Comparison of ENCODE assay signal across 24 cellular contexts in the genomic region with DNA sequence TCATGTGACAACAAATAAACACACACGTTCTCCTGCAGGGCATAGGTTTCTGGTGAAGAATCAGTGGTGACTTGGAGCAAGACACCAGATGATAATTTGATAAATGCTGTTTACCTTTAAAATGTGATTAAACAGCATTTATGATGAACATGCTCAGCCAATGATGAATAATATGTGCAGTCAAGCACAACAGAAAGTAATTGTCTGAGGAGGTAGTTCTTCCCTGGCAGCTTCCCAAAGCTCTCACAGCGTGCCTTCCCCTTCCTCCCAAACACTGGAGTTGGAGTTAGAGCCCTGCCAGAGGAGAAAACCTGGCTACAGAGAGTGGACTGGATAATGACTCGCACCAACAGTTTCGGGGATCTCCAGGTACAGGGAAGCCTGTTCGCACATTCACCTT.
DNase-seq lines count a peak whose midpoint lies in the region; ATAC-seq and TF ChIP-seq lines count a peak whose summit lies in the region.
"Had no signal": no experiment of that assay in that cellular context is flagged by ENCODE, and none has a peak within 500 bp of the region (broad histone marks: within the 10 kb centered on the region; RNA-seq: fewer than 3 reads in every experiment).

No MANE protein-coding gene starts in this region.

- no peak for ATAC-seq in GM19395 (IDR thresholded peaks at IDR 0.05; ENCODE audit: unreplicated experiment)
- ATAC-seq: A549, GM23338, left lobe of liver, pancreas had no signal

- H3K4me3 ChIP-seq in choroid plexus epithelial cell (ENCODE audit: low read depth, low read length) (no peak overlapping the region), HAP-1 (no peak overlapping the region)
- H3K4me3 ChIP-seq: A549, dorsolateral prefrontal cortex, GM23338, pancreas, upper lobe of left lung had no signal

- no peak for TF ChIP-seq CTCF in choroid plexus epithelial cell (conservative IDR thresholded peaks at IDR 0.05; ENCODE audit: low read depth, low read length)

- DNase-seq in NCI-H510A treated with DMSO at 0.1 percent for 48 hours (lab: John Stamatoyannopoulos, UW) (peak; percentile 50), NCI-H510A (lab: John Stamatoyannopoulos, UW) (no peak), NCI-H2171 treated with DMSO at 0.1 percent for 48 hours (lab: John Stamatoyannopoulos, UW) (peak; percentile 75), choroid plexus epithelial cell (ENCODE audit: low read depth) (peak; percentile 24), smooth muscle cell of the brain vasculature (ENCODE audit: low read depth, low spot score) (peak; percentile 21), NOMO-1 treated with DMSO at 0.1 percent for 48 hours (lab: John Stamatoyannopoulos, UW; ENCODE audit: unreplicated experiment) (no peak), HAP-1 (ENCODE audit: low spot score in 2 of 2) (no peak)
- DNase-seq: activated CD4-positive, CD25-positive, alpha-beta regulatory T cell; activated CD8-positive, alpha-beta memory T cell treated with anti-CD3 and anti-CD28 coated beads for 24 hours; amygdala; CD4-positive, alpha-beta memory T cell; GDM1; NCI-H526; pancreas; RPMI8226; small intestine; stimulated activated naive CD4-positive, alpha-beta T cell; T-helper 1 cell; upper lobe of left lung had no signal

- H3K27me3 ChIP-seq in HAP-1 (ENCODE audit: low read depth), result no peaks in the 10 kb centered on the region
- H3K27me3 ChIP-seq: dorsolateral prefrontal cortex, pancreas, upper lobe of left lung had no signal

- H3K4me1 ChIP-seq in HAP-1, result no peaks in the 10 kb centered on the region
- H3K4me1 ChIP-seq: A549, upper lobe of left lung had no signal

- no peaks in the 10 kb centered on the region for H3K36me3 ChIP-seq in HAP-1 (replicated peaks)
- H3K36me3 ChIP-seq: pancreas, upper lobe of left lung had no signal

- in situ Hi-C loops in HAP-1 (cut with MboI; ENCODE audit: low sequenced_read_pairs), result no loop called here

- no peaks in the 10 kb centered on the region for H3K9me3 ChIP-seq in HAP-1
- H3K9me3 ChIP-seq: A549, pancreas, upper lobe of left lung had no signal

Comparison
In these comparisons a context has a peak if more than half of its experiments do, and no peak if none do; other contexts are left out.
1. DNase-seq: peak in NCI-H510A treated with DMSO at 0.1 percent for 48 hours (single experiment), NCI-H2171 treated with DMSO at 0.1 percent for 48 hours (single experiment), choroid plexus epithelial cell (single experiment) and smooth muscle cell of the brain vasculature (single experiment); none in NCI-H510A (single experiment), NOMO-1 treated with DMSO at 0.1 percent for 48 hours (single experiment) and HAP-1 (0 of 2).